Comparison of ENCODE assay signal across 38 cellular contexts in the genomic region with DNA sequence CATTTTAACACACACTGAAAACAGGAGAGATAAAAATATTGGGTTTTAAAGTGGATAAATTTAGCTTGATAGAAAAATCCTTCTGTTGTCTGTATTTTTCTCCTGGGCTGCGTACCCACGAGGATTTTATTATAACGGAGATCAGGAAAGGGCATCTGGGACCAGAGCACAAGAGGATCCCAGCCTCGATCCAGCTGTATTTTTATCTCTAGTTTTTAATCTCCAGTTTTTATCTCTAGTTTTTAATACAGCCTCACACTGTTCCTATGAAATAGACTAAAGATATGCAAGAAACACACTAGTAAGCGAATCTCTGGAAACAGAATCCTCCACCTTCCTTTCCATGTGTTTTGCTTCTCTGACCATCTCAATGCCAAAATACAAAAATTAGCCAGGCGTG.
"Had no signal": no experiment of that assay in that cellular context is flagged by ENCODE, and none has a peak within 500 bp of the region (broad histone marks: within the 10 kb centered on the region; RNA-seq: fewer than 3 reads in every experiment).

No MANE protein-coding gene starts in this region.

- H3K9me3 ChIP-seq: adrenal gland, ascending aorta, body of pancreas, breast epithelium had no signal

- H3K27ac ChIP-seq: adrenal gland, ascending aorta, body of pancreas, brain microvascular endothelial cell, breast epithelium, cardiac muscle cell had no signal

- H3K9me3 Mint-ChIP-seq: activated naive CD4-positive, alpha-beta T cell treated with anti-CD3 and anti-CD28 coated beads for 36 hours; activated naive CD4-positive, alpha-beta T cell treated with anti-CD3 and anti-CD28 coated beads, Interleukin-2, amount 10 ng/mL, durations not matched to agents 7 days and 5 days; activated naive CD4-positive, alpha-beta T cell treated with anti-CD3 and anti-CD28 coated beads, Interleukin-2, amount 50 U/mL, for 24 hours; activated naive CD4-positive, alpha-beta T cell treated with anti-CD3 and anti-CD28 coated beads, Interleukin-2, amount 50 U/mL, for 72 hours; activated naive CD8-positive, alpha-beta T cell treated with anti-CD3 and anti-CD28 coated beads for 36 hours; activated naive CD8-positive, alpha-beta T cell treated with anti-CD3 and anti-CD28 coated beads, Interleukin-2, amount 10 ng/mL, durations not matched to agents 7 days and 5 days; activated naive CD8-positive, alpha-beta T cell treated with anti-CD3 and anti-CD28 coated beads, Interleukin-2, amount 50 U/mL, for 24 hours; activated T-cell treated with anti-CD3 and anti-CD28 coated beads, Interleukin-2, amount 50 U/mL, for 24 hours; activated T-cell treated with anti-CD3 and anti-CD28 coated beads, Interleukin-2, amount 50 U/mL, for 4 hours; activated T-cell treated with anti-CD3 and anti-CD28 coated beads, Interleukin-2, amount 50 U/mL, for 72 hours; activated T-helper 1 cell treated with anti-CD3 and anti-CD28 coated beads, Interleukin-12 subunit alpha, Interleukin-12 subunit beta, Interleukin-2, Interleukin-4 antibody, amounts not matched to agents 30 ng/mL and 10 ng/mL and 1 ng/mL, durations not matched to agents 14 hours and 24 hours and 36 hours; activated T-helper 17 cell treated with anti-CD3 and anti-CD28 coated beads, Interleukin-2, amount 50 U/mL, for 72 hours; activated T-helper 2 cell treated with anti-CD3 and anti-CD28 coated beads, Interferon-gamma antibody, Interleukin-2, Interleukin-4, amounts not matched to agents 10 μg/mL and 5 μg/mL and 100 μg/mL, durations not matched to agents 14 hours and 24 hours and 36 hours; central memory CD8-positive, alpha-beta T cell had no signal

- H3K36me3 Mint-ChIP-seq: activated naive CD4-positive, alpha-beta T cell treated with anti-CD3 and anti-CD28 coated beads, Interleukin-2, amount 10 ng/mL, durations not matched to agents 7 days and 5 days; activated naive CD4-positive, alpha-beta T cell treated with anti-CD3 and anti-CD28 coated beads, Interleukin-2, amount 50 U/mL, for 24 hours; activated naive CD4-positive, alpha-beta T cell treated with anti-CD3 and anti-CD28 coated beads, Interleukin-2, amount 50 U/mL, for 72 hours; activated naive CD8-positive, alpha-beta T cell; activated naive CD8-positive, alpha-beta T cell treated with anti-CD3 and anti-CD28 coated beads for 36 hours; activated naive CD8-positive, alpha-beta T cell treated with anti-CD3 and anti-CD28 coated beads, Interleukin-2, amount 10 ng/mL, durations not matched to agents 7 days and 5 days had no signal

- DNase-seq: activated effector memory CD4-positive, alpha-beta T cell treated with anti-CD3 and anti-CD28 coated beads, Interleukin-2, amount 50 U/mL, for 16 hours; activated effector memory CD4-positive, alpha-beta T cell treated with Interleukin-2 at 50 U/mL for 16 hours; activated gamma-delta T cell; activated gamma-delta T cell treated with Interleukin-2 at 50 U/mL for 16 hours; activated naive CD4-positive, alpha-beta T cell; activated naive CD4-positive, alpha-beta T cell treated with anti-CD3 and anti-CD28 coated beads for 36 hours; activated naive CD4-positive, alpha-beta T cell treated with anti-CD3 and anti-CD28 coated beads, Interleukin-2, amount 10 ng/mL, durations not matched to agents 7 days and 5 days; activated naive CD4-positive, alpha-beta T cell treated with anti-CD3 and anti-CD28 coated beads, Interleukin-2, amount 50 U/mL, for 16 hours; activated naive CD4-positive, alpha-beta T cell treated with Interleukin-2 at 50 U/mL for 16 hours; activated naive CD8-positive, alpha-beta T cell treated with anti-CD3 and anti-CD28 coated beads for 36 hours; activated naive CD8-positive, alpha-beta T cell treated with anti-CD3 and anti-CD28 coated beads, Interleukin-2, amount 10 ng/mL, durations not matched to agents 7 days and 5 days; activated naive CD8-positive, alpha-beta T cell treated with anti-CD3 and anti-CD28 coated beads, Interleukin-2, amount 50 U/mL, for 24 hours; activated T-cell treated with anti-CD3 and anti-CD28 coated beads, Interleukin-2, amount 50 U/mL, for 1 hour; activated T-cell treated with anti-CD3 and anti-CD28 coated beads, Interleukin-2, amount 50 U/mL, for 24 hours; activated T-cell treated with anti-CD3 and anti-CD28 coated beads, Interleukin-2, amount 50 U/mL, for 4 hours; activated T-cell treated with anti-CD3 and anti-CD28 coated beads, Interleukin-2, amount 50 U/mL, for 48 hours; activated T-cell treated with anti-CD3 and anti-CD28 coated beads, Interleukin-2, amount 50 U/mL, for 72 hours; adrenal gland; amniotic stem cell; amygdala; anterior cingulate cortex; aorta; body of pancreas; brain microvascular endothelial cell; caudate nucleus; central memory CD4-positive, alpha-beta T cell; cerebellar nuclear complex had no signal

- ATAC-seq: activated naive CD4-positive, alpha-beta T cell treated with anti-CD3 and anti-CD28 coated beads, Interleukin-2, amount 50 U/mL, for 72 hours; activated naive CD8-positive, alpha-beta T cell treated with anti-CD3 and anti-CD28 coated beads, Interleukin-2, amount 50 U/mL, for 24 hours; activated T-cell treated with anti-CD3 and anti-CD28 coated beads, Interleukin-2, amount 50 U/mL, for 4 hours; activated T-cell treated with anti-CD3 and anti-CD28 coated beads, Interleukin-2, amount 50 U/mL, for 72 hours; activated T-helper 17 cell treated with anti-CD3 and anti-CD28 coated beads, Interleukin-2, amount 50 U/mL, for 72 hours; body of pancreas had no signal

- H3K4me3 ChIP-seq: adrenal gland, ascending aorta, body of pancreas, breast epithelium, cardiac muscle cell had no signal

- H3K36me3 ChIP-seq: adrenal gland, ascending aorta, brain microvascular endothelial cell, breast epithelium, cardiac muscle cell had no signal

- H3K4me1 ChIP-seq: ascending aorta had no signal

- H3K27me3 Mint-ChIP-seq: activated naive CD4-positive, alpha-beta T cell treated with anti-CD3 and anti-CD28 coated beads, Interleukin-2, amount 50 U/mL, for 24 hours; activated naive CD8-positive, alpha-beta T cell; activated naive CD8-positive, alpha-beta T cell treated with anti-CD3 and anti-CD28 coated beads, Interleukin-2, amount 10 ng/mL, durations not matched to agents 7 days and 5 days; activated naive CD8-positive, alpha-beta T cell treated with anti-CD3 and anti-CD28 coated beads, Interleukin-2, amount 50 U/mL, for 24 hours; activated T-helper 17 cell treated with anti-CD3 and anti-CD28 coated beads, Interleukin-2, amount 50 U/mL, for 72 hours; central memory CD8-positive, alpha-beta T cell had no signal

- H3K27ac Mint-ChIP-seq: activated naive CD4-positive, alpha-beta T cell treated with anti-CD3 and anti-CD28 coated beads for 36 hours; activated naive CD4-positive, alpha-beta T cell treated with anti-CD3 and anti-CD28 coated beads, Interleukin-2, amount 10 ng/mL, durations not matched to agents 7 days and 5 days; activated naive CD4-positive, alpha-beta T cell treated with anti-CD3 and anti-CD28 coated beads, Interleukin-2, amount 50 U/mL, for 24 hours; activated naive CD4-positive, alpha-beta T cell treated with anti-CD3 and anti-CD28 coated beads, Interleukin-2, amount 50 U/mL, for 72 hours; activated naive CD8-positive, alpha-beta T cell; activated naive CD8-positive, alpha-beta T cell treated with anti-CD3 and anti-CD28 coated beads for 36 hours; activated naive CD8-positive, alpha-beta T cell treated with anti-CD3 and anti-CD28 coated beads, Interleukin-2, amount 10 ng/mL, durations not matched to agents 7 days and 5 days; activated naive CD8-positive, alpha-beta T cell treated with anti-CD3 and anti-CD28 coated beads, Interleukin-2, amount 50 U/mL, for 24 hours; activated T-cell treated with anti-CD3 and anti-CD28 coated beads, Interleukin-2, amount 50 U/mL, for 24 hours; activated T-cell treated with anti-CD3 and anti-CD28 coated beads, Interleukin-2, amount 50 U/mL, for 72 hours; activated T-helper 1 cell treated with anti-CD3 and anti-CD28 coated beads, Interleukin-12 subunit alpha, Interleukin-12 subunit beta, Interleukin-2, Interleukin-4 antibody, amounts not matched to agents 30 ng/mL and 10 ng/mL and 1 ng/mL, durations not matched to agents 14 hours and 24 hours and 36 hours; activated T-helper 17 cell treated with anti-CD3 and anti-CD28 coated beads, Interleukin-2, amount 50 U/mL, for 72 hours; activated T-helper 2 cell treated with anti-CD3 and anti-CD28 coated beads, Interferon-gamma antibody, Interleukin-2, Interleukin-4, amounts not matched to agents 10 μg/mL and 5 μg/mL and 100 μg/mL, durations not matched to agents 14 hours and 24 hours and 36 hours; brain had no signal

- H3K27me3 ChIP-seq: adrenal gland, ascending aorta, body of pancreas, brain microvascular endothelial cell, breast epithelium, cardiac muscle cell had no signal

- H3K4me1 Mint-ChIP-seq: activated naive CD8-positive, alpha-beta T cell treated with anti-CD3 and anti-CD28 coated beads, Interleukin-2, amount 10 ng/mL, durations not matched to agents 7 days and 5 days; activated naive CD8-positive, alpha-beta T cell treated with anti-CD3 and anti-CD28 coated beads, Interleukin-2, amount 50 U/mL, for 24 hours; activated T-helper 17 cell treated with anti-CD3 and anti-CD28 coated beads, Interleukin-2, amount 50 U/mL, for 72 hours had no signal

- H3K4me3 Mint-ChIP-seq: activated naive CD4-positive, alpha-beta T cell treated with anti-CD3 and anti-CD28 coated beads for 36 hours; activated naive CD4-positive, alpha-beta T cell treated with anti-CD3 and anti-CD28 coated beads, Interleukin-2, amount 10 ng/mL, durations not matched to agents 7 days and 5 days; activated naive CD4-positive, alpha-beta T cell treated with anti-CD3 and anti-CD28 coated beads, Interleukin-2, amount 50 U/mL, for 24 hours; activated naive CD8-positive, alpha-beta T cell; activated naive CD8-positive, alpha-beta T cell treated with anti-CD3 and anti-CD28 coated beads for 36 hours; activated naive CD8-positive, alpha-beta T cell treated with anti-CD3 and anti-CD28 coated beads, Interleukin-2, amount 10 ng/mL, durations not matched to agents 7 days and 5 days; activated naive CD8-positive, alpha-beta T cell treated with anti-CD3 and anti-CD28 coated beads, Interleukin-2, amount 50 U/mL, for 24 hours; activated T-cell treated with anti-CD3 and anti-CD28 coated beads, Interleukin-2, amount 50 U/mL, for 24 hours; activated T-cell treated with anti-CD3 and anti-CD28 coated beads, Interleukin-2, amount 50 U/mL, for 4 hours; activated T-cell treated with anti-CD3 and anti-CD28 coated beads, Interleukin-2, amount 50 U/mL, for 72 hours; activated T-helper 1 cell treated with anti-CD3 and anti-CD28 coated beads, Interleukin-12 subunit alpha, Interleukin-12 subunit beta, Interleukin-2, Interleukin-4 antibody, amounts not matched to agents 30 ng/mL and 10 ng/mL and 1 ng/mL, durations not matched to agents 14 hours and 24 hours and 36 hours; activated T-helper 17 cell treated with anti-CD3 and anti-CD28 coated beads, Interleukin-2, amount 50 U/mL, for 72 hours; brain; central memory CD8-positive, alpha-beta T cell had no signal
